26 cellular contexts compared by ENCODE assay signal in the genomic region with DNA sequence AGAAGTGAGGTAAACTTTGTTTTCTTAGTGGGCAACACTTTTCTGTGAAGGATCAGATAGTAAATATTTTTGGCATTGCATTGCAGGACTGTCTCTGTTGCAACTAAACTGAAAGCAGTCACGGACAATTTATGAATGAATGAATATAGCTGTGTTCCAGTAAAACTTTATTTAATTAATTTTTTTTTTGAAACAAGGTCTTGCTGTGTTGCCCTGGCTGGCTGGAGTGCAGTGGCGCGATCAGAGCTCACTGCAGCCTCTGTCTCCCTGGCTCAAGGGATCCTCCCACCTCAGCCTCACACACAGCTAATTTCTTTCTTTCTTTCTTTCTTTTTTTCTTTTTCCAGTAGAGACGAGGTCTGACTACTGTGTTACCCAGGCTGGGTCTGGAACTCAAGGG.
"Had no signal": no experiment of that assay in that cellular context is flagged by ENCODE, and none has a peak within 500 bp of the region (broad histone marks: within the 10 kb centered on the region; RNA-seq: fewer than 3 reads in every experiment).

No MANE protein-coding gene starts in this region.

- DNase-seq: activated CD4-positive, alpha-beta T cell treated with anti-CD3 and anti-CD28 coated beads for 48 hours; activated CD4-positive, alpha-beta T cell treated with anti-CD3 and anti-CD28 coated beads, Interleukin-2, amount 50 U/mL, for 48 hours; activated CD8-positive, alpha-beta memory T cell treated with anti-CD3 and anti-CD28 coated beads for 24 hours; activated effector memory CD4-positive, alpha-beta T cell treated with Interleukin-2 at 50 U/mL for 16 hours; activated naive CD4-positive, alpha-beta T cell treated with Interleukin-2 at 50 U/mL for 16 hours; activated naive CD8-positive, alpha-beta T cell treated with anti-CD3 and anti-CD28 coated beads for 36 hours; amygdala; central memory CD4-positive, alpha-beta T cell; endodermal cell; left colon; mammary epithelial cell; naive B cell; nephron progenitor cell; psoas muscle; stimulated activated CD4-positive, alpha-beta T cell treated with anti-CD3 and anti-CD28 coated beads, Interleukin-2, amount 100 ng/mL, for 48 hours; stimulated activated naive CD4-positive, alpha-beta T cell treated with Interleukin-2 at 50 U/mL for 16 hours; T-helper 9 cell; testis; transverse colon had no signal

- H3K27ac Mint-ChIP-seq: activated naive CD8-positive, alpha-beta T cell treated with anti-CD3 and anti-CD28 coated beads for 36 hours; dendritic cell treated with granulocyte-macrophage colony-stimulating factor and Interleukin-4, amounts not matched to agents 40 ng/mL and 50 ng/mL, for 4 days; endodermal cell; nephron progenitor cell; T-helper 1 cell treated with Interleukin-12 subunit alpha and Interleukin-12 subunit beta and Interleukin-4 antibody, amounts not matched to agents 30 μg/mL and 1 μg/mL, for 36 hours had no signal

- H3K27me3 Mint-ChIP-seq: activated naive CD8-positive, alpha-beta T cell treated with anti-CD3 and anti-CD28 coated beads for 36 hours; dendritic cell treated with granulocyte-macrophage colony-stimulating factor and Interleukin-4, amounts not matched to agents 40 ng/mL and 50 ng/mL, for 4 days; naive B cell had no signal

- H3K36me3 Mint-ChIP-seq: naive B cell had no signal

- H3K4me1 ChIP-seq: pancreas, psoas muscle, testis, transverse colon had no signal

- H3K4me3 ChIP-seq: hepatocyte, pancreas, psoas muscle, testis, transverse colon had no signal

- H3K36me3 ChIP-seq: pancreas, transverse colon had no signal

- H3K4me3 Mint-ChIP-seq: activated naive CD8-positive, alpha-beta T cell treated with anti-CD3 and anti-CD28 coated beads for 36 hours; dendritic cell treated with granulocyte-macrophage colony-stimulating factor and Interleukin-4, amounts not matched to agents 40 ng/mL and 50 ng/mL, for 4 days; endodermal cell; mesothelial cell of epicardium; naive B cell; nephron progenitor cell; T-helper 1 cell treated with Interleukin-12 subunit alpha and Interleukin-12 subunit beta and Interleukin-4 antibody, amounts not matched to agents 30 μg/mL and 1 μg/mL, for 36 hours had no signal

- ATAC-seq: esophagus mucosa, left colon, pancreas, psoas muscle had no signal

- H3K9me3 Mint-ChIP-seq: activated naive CD8-positive, alpha-beta T cell treated with anti-CD3 and anti-CD28 coated beads for 36 hours; dendritic cell treated with granulocyte-macrophage colony-stimulating factor and Interleukin-4, amounts not matched to agents 40 ng/mL and 50 ng/mL, for 4 days; T-helper 1 cell treated with Interleukin-12 subunit alpha and Interleukin-12 subunit beta and Interleukin-4 antibody, amounts not matched to agents 30 μg/mL and 1 μg/mL, for 36 hours had no signal

- H3K27me3 ChIP-seq: hepatocyte, testis, transverse colon had no signal

- H3K27ac ChIP-seq: hepatocyte, pancreas, psoas muscle, testis, transverse colon, VCaP had no signal

- H3K9me3 ChIP-seq: pancreas, testis, transverse colon had no signal

- H3K4me1 Mint-ChIP-seq: activated naive CD8-positive, alpha-beta T cell treated with anti-CD3 and anti-CD28 coated beads for 36 hours; endodermal cell; mesothelial cell of epicardium; nephron progenitor cell had no signal
